In the genomic region with DNA sequence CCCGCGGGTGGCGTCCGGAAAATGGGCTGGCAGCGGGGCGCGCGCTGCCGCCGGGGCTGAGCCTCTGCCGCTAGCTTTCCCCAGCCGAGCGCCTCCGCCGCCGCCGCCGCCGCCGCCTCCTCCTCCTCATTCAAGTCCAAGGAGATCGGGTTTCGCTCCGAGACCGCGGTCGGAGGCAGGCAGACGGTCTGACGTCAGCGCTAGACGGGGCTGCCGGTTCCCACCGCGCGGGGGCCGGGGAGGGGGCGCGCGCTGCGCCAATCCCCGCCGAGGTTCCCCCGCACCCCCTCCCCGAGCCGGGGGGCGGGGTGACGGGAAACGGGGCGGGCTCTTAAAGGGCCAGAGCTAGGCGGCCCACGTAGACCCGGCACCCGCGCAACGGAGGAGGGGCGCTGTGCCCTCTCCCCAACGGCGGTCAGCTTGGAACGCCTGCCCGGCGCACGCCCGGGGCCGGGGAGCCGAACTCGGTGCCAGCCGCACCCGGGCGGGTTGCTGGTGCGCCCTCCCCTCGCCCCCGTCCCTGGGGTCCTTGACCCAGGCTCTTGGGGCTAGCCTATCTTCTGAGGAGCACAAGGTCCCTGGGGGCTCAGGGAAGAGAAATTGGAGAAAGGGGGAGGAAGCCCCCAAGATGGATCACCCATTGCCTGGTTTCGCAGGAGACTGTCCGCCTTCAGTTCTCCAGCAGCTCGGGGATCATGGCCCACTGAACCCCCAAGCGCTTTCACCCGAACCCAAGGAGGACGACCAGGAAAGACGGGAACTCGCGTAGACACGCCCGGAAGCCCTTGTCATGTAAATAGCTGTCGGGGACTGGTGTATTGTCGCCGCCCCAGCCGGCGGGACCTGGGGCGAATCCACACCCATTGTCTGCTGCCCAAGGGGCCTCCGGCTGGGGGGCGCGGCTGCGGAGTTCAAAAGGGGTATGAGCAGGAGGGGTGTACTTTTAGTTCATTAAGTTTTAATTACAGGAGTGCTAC, we compare ENCODE assay signal across 8 cellular contexts. TPM values are rescaled to one million over a fixed set of nuclear protein-coding genes. Genes with fewer than 3 reads are reported as not detected.
DNase-seq lines count a peak whose midpoint lies in the region; ATAC-seq and TF ChIP-seq lines count a peak whose summit lies in the region.

A gene with protein sequence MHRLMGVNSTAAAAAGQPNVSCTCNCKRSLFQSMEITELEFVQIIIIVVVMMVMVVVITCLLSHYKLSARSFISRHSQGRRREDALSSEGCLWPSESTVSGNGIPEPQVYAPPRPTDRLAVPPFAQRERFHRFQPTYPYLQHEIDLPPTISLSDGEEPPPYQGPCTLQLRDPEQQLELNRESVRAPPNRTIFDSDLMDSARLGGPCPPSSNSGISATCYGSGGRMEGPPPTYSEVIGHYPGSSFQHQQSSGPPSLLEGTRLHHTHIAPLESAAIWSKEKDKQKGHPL (minus strand): TSS at position 193 of the 977 bp plus-strand sequence. CDS start 433 bp downstream, outside the sequence.

- peak within 1 kb of the TSS; percentile 78 for H3K27ac ChIP-seq in CD8-positive, alpha-beta T cell (ENCODE audit: low read depth, low read length)
- H3K27ac ChIP-seq in Panc1 (ENCODE audit: low read length) = peak within 1 kb of the TSS; percentile 90
- peak within 1 kb of the TSS; percentile 88 for H3K27ac ChIP-seq in naive thymus-derived CD4-positive, alpha-beta T cell (ENCODE audit: low read depth, low read length)

- DNase-seq in CD8-positive, alpha-beta T cell = peak; percentile 87 to 97 (median 90)
- DNase-seq in HuH-7.5 (ENCODE audit: low spot score) (peak; percentile 84), Panc1 (ENCODE audit: low read depth, low spot score) (no peak), fibroblast of peridontal ligament (ENCODE audit: extremely low read depth) (peak; percentile 88)
- DNase-seq in activated T-helper 9 cell treated with anti-CD3 and anti-CD28 coated beads, Interleukin-2, amount 50 U/mL, for 16 hours (ENCODE audit: low read depth) = peak; percentile 90
- peak; percentile 91 to 95 (median 93) for DNase-seq in naive thymus-derived CD4-positive, alpha-beta T cell
- peak; percentile 87 for DNase-seq in stimulated activated CD8-positive, alpha-beta memory T cell treated with anti-CD3 and anti-CD28 coated beads, Interleukin-7, amount 100 ng/mL, for 48 hours (ENCODE audit: extremely low read depth in 1 of 2, low read depth in 1 of 2)

- H3K4me3 Mint-ChIP-seq in CD8-positive, alpha-beta T cell = peak within 1 kb of the TSS; percentile 92
- peak within 1 kb of the TSS; percentile 82 to 97 (median 94) for H3K4me3 Mint-ChIP-seq in naive thymus-derived CD4-positive, alpha-beta T cell

- no peaks in the 10 kb centered on the region for H3K9me3 Mint-ChIP-seq in CD8-positive, alpha-beta T cell
- no peaks in the 10 kb centered on the region for H3K9me3 Mint-ChIP-seq in naive thymus-derived CD4-positive, alpha-beta T cell

- H3K36me3 ChIP-seq in CD8-positive, alpha-beta T cell (ENCODE audit: insufficient read depth, low read length) = no peaks in the 10 kb centered on the region
- no peaks in the 10 kb centered on the region for H3K36me3 ChIP-seq in Panc1 (ENCODE audit: control insufficient read depth, insufficient read depth, low read length)
- H3K36me3 ChIP-seq in naive thymus-derived CD4-positive, alpha-beta T cell (ENCODE audit: control insufficient read depth in 2 of 3, insufficient read depth in 3 of 3, low read length in 3 of 3) = peaks cover 0 to 4% (median 0%) of the 10 kb centered on the region in 3 experiments

- TF ChIP-seq CTCF in CD8-positive, alpha-beta T cell (IDR thresholded peaks at IDR 0.05) = no peak
- no peak for TF ChIP-seq CTCF in Panc1 (IDR thresholded peaks at IDR 0.05)

- CTCF ChIA-PET in CD8-positive, alpha-beta T cell (lab: Charles Lee) = interaction anchor here (0.9 to 2.0 kb wide), 5 partner anchors 29 to 91 kb away, joined by 3 to 14 read pairs (median 4); no protein-coding TSS in a partner anchor
- CTCF ChIA-PET in Panc1 (lab: Charles Lee) = interaction anchor here (1.1 to 1.3 kb wide), 2 partner anchors 12 to 16 kb away, joined by 3 to 7 read pairs; no protein-coding TSS in a partner anchor
- CTCF ChIA-PET in naive thymus-derived CD4-positive, alpha-beta T cell (lab: Charles Lee) = interaction anchor here (1.9 kb wide), 1 partner anchor 91 kb away, joined by 4 read pairs; no protein-coding TSS in a partner anchor

- peak; percentile 86 for ATAC-seq in CD8-positive, alpha-beta T cell
- ATAC-seq in GM21390 (IDR thresholded peaks at IDR 0.05; ENCODE audit: unreplicated experiment) (peak; percentile 83), Panc1 (peak; percentile 85)
- ATAC-seq in naive thymus-derived CD4-positive, alpha-beta T cell = peak; percentile 96

- intact Hi-C loops in CD8-positive, alpha-beta T cell (cut with DNase I, micrococcal nuclease) = loop anchor here (1.0 to 10.0 kb wide), 13 partner anchors 8 to 1452 kb away; a partner anchor contains a TSS
- intact Hi-C loops in Panc1 (cut with micrococcal nuclease; ENCODE audit: unreplicated experiment) = no loop called here
- intact Hi-C loops in naive thymus-derived CD4-positive, alpha-beta T cell (cut with micrococcal nuclease) = loop anchor here (1.0 to 10.0 kb wide), 14 partner anchors 8 to 1413 kb away; a partner anchor contains a TSS

- no peaks in the 10 kb centered on the region for H3K27me3 ChIP-seq in CD8-positive, alpha-beta T cell (ENCODE audit: insufficient read depth, low read length)
- no peaks in the 10 kb centered on the region for H3K27me3 ChIP-seq in Panc1 (ENCODE audit: control insufficient read depth, insufficient read depth, low read length)
- H3K27me3 ChIP-seq in naive thymus-derived CD4-positive, alpha-beta T cell (ENCODE audit: control insufficient read depth in 2 of 2, insufficient read depth in 2 of 2, low read length in 2 of 2) = peaks cover 0 to 7% of the 10 kb centered on the region in 2 donors

- in situ Hi-C loops in Panc1 (cut with HindIII; ENCODE audit: low pct_unique_long_range_greater_than_20kb, low sequenced_read_pairs) = no loop called here

- peaks cover 8% of the 10 kb centered on the region for H3K36me3 Mint-ChIP-seq in CD8-positive, alpha-beta T cell
- peaks cover 0 to 2% (median 0%) of the 10 kb centered on the region in 5 donors for H3K36me3 Mint-ChIP-seq in naive thymus-derived CD4-positive, alpha-beta T cell

- peaks cover 32% of the 10 kb centered on the region for H3K4me1 ChIP-seq in CD8-positive, alpha-beta T cell (ENCODE audit: insufficient read depth, low read length)
- peaks cover 57% of the 10 kb centered on the region for H3K4me1 ChIP-seq in Panc1 (ENCODE audit: control insufficient read depth, insufficient read depth, low read length)
- H3K4me1 ChIP-seq in naive thymus-derived CD4-positive, alpha-beta T cell (ENCODE audit: control insufficient read depth in 2 of 2, insufficient read depth in 2 of 2, low read length in 2 of 2) = peaks cover 11 to 23% of the 10 kb centered on the region in 2 donors

- H3K27ac Mint-ChIP-seq in CD8-positive, alpha-beta T cell = peak within 1 kb of the TSS; percentile 96
- peak within 1 kb of the TSS; percentile 46 to 97 (median 95) for H3K27ac Mint-ChIP-seq in naive thymus-derived CD4-positive, alpha-beta T cell

- BruUV-seq in Panc1 (replicated peaks; lab: Mats Ljungman, UMichigan) = no TSS peak

- POLR2A ChIA-PET in CD8-positive, alpha-beta T cell (lab: Charles Lee) = interaction anchor here (0.7 to 1.5 kb wide), 5 partner anchors 8 to 319 kb away, joined by 3 to 5 read pairs (median 3); a partner anchor contains a TSS
- POLR2A ChIA-PET in Panc1 (lab: Charles Lee) = interaction anchor here (0.5 to 1.5 kb wide), 4 partner anchors 12 to 422 kb away, joined by 3 to 5 read pairs (median 3); no protein-coding TSS in a partner anchor
- POLR2A ChIA-PET in naive thymus-derived CD4-positive, alpha-beta T cell (lab: Charles Lee) = interaction anchor here (0.7 to 3.4 kb wide), 8 partner anchors 8 to 943 kb away, joined by 3 to 36 read pairs (median 4); a partner anchor contains a TSS

- H3K27me3 Mint-ChIP-seq in CD8-positive, alpha-beta T cell (ENCODE audit: low read depth) = no peaks in the 10 kb centered on the region
- H3K27me3 Mint-ChIP-seq in naive thymus-derived CD4-positive, alpha-beta T cell = peaks cover 0 to 51% (median 0%) of the 10 kb centered on the region in 5 donors

- H3K4me3 ChIP-seq in CD8-positive, alpha-beta T cell (ENCODE audit: low read depth, low read length) = peak within 1 kb of the TSS; percentile 99
- peak within 1 kb of the TSS; percentile 73 to 74 for H3K4me3 ChIP-seq in Panc1 (ENCODE audit: low read depth in 2 of 2, low read length in 2 of 2)
- H3K4me3 ChIP-seq in naive thymus-derived CD4-positive, alpha-beta T cell (ENCODE audit: low read length) = peak within 1 kb of the TSS; percentile 98

- no peaks in the 10 kb centered on the region for H3K9me3 ChIP-seq in CD8-positive, alpha-beta T cell (ENCODE audit: low read length)
- H3K9me3 ChIP-seq in Panc1 (ENCODE audit: control insufficient read depth, insufficient read depth, low read depth, low read length) = no peaks in the 10 kb centered on the region
- no peaks in the 10 kb centered on the region for H3K9me3 ChIP-seq in naive thymus-derived CD4-positive, alpha-beta T cell (ENCODE audit: control insufficient read depth in 2 of 3, low read length in 3 of 3)

- peaks cover 33% of the 10 kb centered on the region for H3K4me1 Mint-ChIP-seq in CD8-positive, alpha-beta T cell (ENCODE audit: low read depth)
- peaks cover 15 to 55% (median 44%) of the 10 kb centered on the region in 7 donors for H3K4me1 Mint-ChIP-seq in naive thymus-derived CD4-positive, alpha-beta T cell

RNA-seq across cellular contexts. Expression of the gene that starts here (rescaled TPM):
- total RNA-seq in CD8-positive, alpha-beta T cell = 10 to 100 TPM; 22.2 to 22.4 TPM
- total RNA-seq in Panc1 (2021; ENCODE audit: unreplicated experiment) = 89.8 TPM
- polyA plus RNA-seq in Panc1 (2012; ENCODE audit: insufficient read length) = 103 TPM
- total RNA-seq in naive thymus-derived CD4-positive, alpha-beta T cell = 1 to 10 TPM in 4 of 5 experiments, under 1 TPM in 1; 0.44 to 10.0 (median 9.0) TPM
- polyA plus RNA-seq in naive thymus-derived CD4-positive, alpha-beta T cell = 1 to 10 TPM; 3.1 to 4.0 TPM
